In genomic region chr5:171882118-171882517, GRCh38 we compare ENCODE assay signal across 29 cellular contexts.
A peak's percentile ranks its signal among the peaks of the same experiment; 100 is the strongest.
DNase-seq lines count a peak whose midpoint lies in the region; ATAC-seq lines count a peak whose summit lies in the region.
"Had no signal": no experiment of that assay in that cellular context is flagged by ENCODE, and none has a peak within 500 bp of the region (broad histone marks: within the 10 kb centered on the region; RNA-seq: fewer than 3 reads in every experiment).

No MANE protein-coding gene starts in this region.

- ATAC-seq in activated CD4-positive, CD25-positive, alpha-beta regulatory T cell treated with anti-CD3 and anti-CD28 coated beads, Interleukin-2, amount 50 U/mL, for 24 hours, result peak; percentile 53 to 78
- ATAC-seq in stimulated activated naive CD8-positive, alpha-beta T cell treated with anti-CD3 and anti-CD28 coated beads, Interleukin-15, amount 100 ng/mL, for 72 hours, result peak; percentile 55
- no peak for ATAC-seq in effector memory CD8-positive, alpha-beta T cell (replicated peaks)
- ATAC-seq: left ventricle myocardium superior; pancreas; stimulated activated memory B cell treated with anti-CD40 and anti-IgM and Interleukin-4, amounts not matched to agents 10 μg/mL and 1 μg/mL and 100 μg/mL, for 72 hours had no signal

- H3K27me3 Mint-ChIP-seq in stimulated activated naive CD8-positive, alpha-beta T cell treated with anti-CD3 and anti-CD28 coated beads, Interleukin-15, amount 100 ng/mL, for 72 hours, result no peaks in the 10 kb centered on the region
- no peaks in the 10 kb centered on the region for H3K27me3 Mint-ChIP-seq in effector memory CD8-positive, alpha-beta T cell
- H3K27me3 Mint-ChIP-seq: activated B cell treated with CpG ODN at 0.5 μM for 24 hours; stimulated activated memory B cell treated with anti-CD40 and anti-IgM and Interleukin-4, amounts not matched to agents 10 μg/mL and 1 μg/mL and 100 μg/mL, for 72 hours had no signal

- no peak overlapping the region for H3K27ac Mint-ChIP-seq in stimulated activated naive CD8-positive, alpha-beta T cell treated with anti-CD3 and anti-CD28 coated beads, Interleukin-15, amount 100 ng/mL, for 72 hours
- H3K27ac Mint-ChIP-seq in effector memory CD8-positive, alpha-beta T cell, result peak overlapping the region in 1 of 2 donors; percentile 20
- H3K27ac Mint-ChIP-seq: activated B cell treated with CpG ODN at 0.5 μM for 24 hours; activated T-helper 1 cell treated with anti-CD3 and anti-CD28 coated beads, Interleukin-12 subunit alpha, Interleukin-12 subunit beta, Interleukin-2, Interleukin-4 antibody, amounts not matched to agents 30 ng/mL and 10 ng/mL and 1 ng/mL, durations not matched to agents 14 hours and 24 hours and 36 hours; CD14-positive monocyte; stimulated activated memory B cell treated with anti-CD40 and anti-IgM and Interleukin-4, amounts not matched to agents 10 μg/mL and 1 μg/mL and 100 μg/mL, for 72 hours had no signal

- no peaks in the 10 kb centered on the region for H3K9me3 Mint-ChIP-seq in stimulated activated naive CD8-positive, alpha-beta T cell treated with anti-CD3 and anti-CD28 coated beads, Interleukin-15, amount 100 ng/mL, for 72 hours
- H3K9me3 Mint-ChIP-seq in effector memory CD8-positive, alpha-beta T cell, result no peaks in the 10 kb centered on the region
- H3K9me3 Mint-ChIP-seq: activated T-helper 1 cell treated with anti-CD3 and anti-CD28 coated beads, Interleukin-12 subunit alpha, Interleukin-12 subunit beta, Interleukin-2, Interleukin-4 antibody, amounts not matched to agents 30 ng/mL and 10 ng/mL and 1 ng/mL, durations not matched to agents 14 hours and 24 hours and 36 hours; neural crest cell; stimulated activated memory B cell treated with anti-CD40 and anti-IgM and Interleukin-4, amounts not matched to agents 10 μg/mL and 1 μg/mL and 100 μg/mL, for 72 hours had no signal

- DNase-seq in activated CD4-positive, CD25-positive, alpha-beta regulatory T cell treated with anti-CD3 and anti-CD28 coated beads, Interleukin-2, amount 50 U/mL, for 72 hours, result no peak
- DNase-seq in stimulated activated naive CD4-positive, alpha-beta T cell treated with Interleukin-2 at 50 U/mL for 16 hours (lab: John Stamatoyannopoulos, UW), result peak; percentile 25
- DNase-seq in stimulated activated naive CD4-positive, alpha-beta T cell (lab: John Stamatoyannopoulos, UW), result no peak
- peak; percentile 56 for DNase-seq in stimulated activated CD4-positive, alpha-beta T cell treated with anti-CD3 and anti-CD28 coated beads, Interleukin-15, amount 100 ng/mL, for 24 hours
- DNase-seq in stimulated activated naive CD8-positive, alpha-beta T cell treated with anti-CD3 and anti-CD28 coated beads, Interleukin-15, amount 100 ng/mL, for 72 hours, result no peak
- DNase-seq in HPDE6-E6E7 (ENCODE audit: extremely low spot score), result no peak
- DNase-seq in effector memory CD8-positive, alpha-beta T cell, result no peak
- DNase-seq: activated B cell treated with CpG ODN at 0.5 μM for 24 hours, Calu3, cerebellar nuclear complex, dermis blood vessel endothelial cell, DMS79 treated with DMSO at 0.1 percent for 48 hours, foreskin fibroblast, GDM1, H7, KBM-7, left ventricle myocardium superior, mesendoderm, NCI-H1092 treated with DMSO at 0.1 percent for 48 hours, NCI-H1694 treated with DMSO at 0.1 percent for 48 hours, pancreas, retina, RPMI8226, SJCRH30 had no signal

- peaks cover 19% of the 10 kb centered on the region for H3K36me3 Mint-ChIP-seq in effector memory CD8-positive, alpha-beta T cell (ENCODE audit: insufficient read depth)

- no peak overlapping the region for H3K4me3 Mint-ChIP-seq in stimulated activated naive CD8-positive, alpha-beta T cell treated with anti-CD3 and anti-CD28 coated beads, Interleukin-15, amount 100 ng/mL, for 72 hours
- H3K4me3 Mint-ChIP-seq in effector memory CD8-positive, alpha-beta T cell, result no peak overlapping the region
- H3K4me3 Mint-ChIP-seq: activated B cell treated with CpG ODN at 0.5 μM for 24 hours; activated T-helper 1 cell treated with anti-CD3 and anti-CD28 coated beads, Interleukin-12 subunit alpha, Interleukin-12 subunit beta, Interleukin-2, Interleukin-4 antibody, amounts not matched to agents 30 ng/mL and 10 ng/mL and 1 ng/mL, durations not matched to agents 14 hours and 24 hours and 36 hours; CD14-positive monocyte; neural crest cell; stimulated activated memory B cell treated with anti-CD40 and anti-IgM and Interleukin-4, amounts not matched to agents 10 μg/mL and 1 μg/mL and 100 μg/mL, for 72 hours had no signal

- peaks cover 31% of the 10 kb centered on the region for H3K4me1 Mint-ChIP-seq in stimulated activated naive CD8-positive, alpha-beta T cell treated with anti-CD3 and anti-CD28 coated beads, Interleukin-15, amount 100 ng/mL, for 72 hours
- H3K4me1 Mint-ChIP-seq in effector memory CD8-positive, alpha-beta T cell (ENCODE audit: low read depth in 2 of 2), result peaks cover 2 to 4% of the 10 kb centered on the region in 2 donors
- H3K4me1 Mint-ChIP-seq: activated B cell treated with CpG ODN at 0.5 μM for 24 hours, neural crest cell had no signal

Comparison
In these comparisons a context has a peak if more than half of its experiments do, and no peak if none do; other contexts are left out.
1. DNase-seq: peak in stimulated activated naive CD4-positive, alpha-beta T cell treated with Interleukin-2 at 50 U/mL for 16 hours (single experiment) and stimulated activated CD4-positive, alpha-beta T cell treated with anti-CD3 and anti-CD28 coated beads, Interleukin-15, amount 100 ng/mL, for 24 hours (single experiment); none in activated CD4-positive, CD25-positive, alpha-beta regulatory T cell treated with anti-CD3 and anti-CD28 coated beads, Interleukin-2, amount 50 U/mL, for 72 hours (single experiment), stimulated activated naive CD4-positive, alpha-beta T cell (0 of 6), stimulated activated naive CD8-positive, alpha-beta T cell treated with anti-CD3 and anti-CD28 coated beads, Interleukin-15, amount 100 ng/mL, for 72 hours (0 of 2), HPDE6-E6E7 (single experiment) and effector memory CD8-positive, alpha-beta T cell (0 of 3).